ENCODE assay signal across 1 cellular context in the genomic region with DNA sequence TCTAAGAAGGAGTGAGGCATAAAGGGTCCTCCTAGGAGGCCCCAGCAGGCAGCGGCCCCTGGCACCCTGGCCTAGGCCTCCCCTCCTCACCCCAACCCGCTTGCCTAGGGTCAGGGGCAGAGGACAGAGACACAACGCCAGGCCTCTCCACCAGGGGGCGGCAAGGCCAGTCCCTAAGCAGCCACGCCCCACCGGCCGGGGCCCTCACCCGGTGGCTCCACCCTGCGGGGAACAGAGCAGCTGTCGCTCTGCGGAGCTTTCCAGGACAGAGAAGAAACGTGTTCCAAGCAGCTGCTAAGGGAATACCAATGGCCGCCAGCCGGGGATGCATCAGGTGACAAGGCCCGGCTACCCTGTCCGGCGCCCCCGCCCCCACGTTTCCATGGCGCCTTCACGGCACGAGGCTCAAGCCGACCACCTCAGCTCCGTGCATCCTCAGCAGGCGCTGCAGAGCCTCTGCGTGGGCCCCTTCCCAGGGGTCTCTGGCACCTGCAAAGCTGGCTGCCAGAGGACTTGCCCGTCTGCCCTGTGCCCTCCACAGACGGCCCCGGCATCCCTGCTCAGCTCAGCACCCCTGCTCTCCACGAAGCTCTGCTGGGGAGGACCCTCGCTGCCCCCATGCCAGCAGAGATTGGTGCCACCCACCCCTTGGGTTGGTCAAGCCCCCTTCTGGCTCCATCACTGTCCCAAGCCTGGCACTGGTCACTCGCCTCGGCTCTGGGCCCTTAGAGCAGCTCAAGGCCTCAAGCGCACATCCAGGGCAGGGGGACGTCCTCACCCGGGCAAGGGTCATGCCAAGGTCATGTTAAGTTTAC.
TF ChIP-seq lines count a peak whose summit lies in the region.

No MANE protein-coding gene starts in this region.

TF ChIP-seq in HepG2, 621 proteins besides CTCF, POLR2A, EP300 and RAD21 (continued from another document and continues in another):
- TF ChIP-seq, protein P1, sequence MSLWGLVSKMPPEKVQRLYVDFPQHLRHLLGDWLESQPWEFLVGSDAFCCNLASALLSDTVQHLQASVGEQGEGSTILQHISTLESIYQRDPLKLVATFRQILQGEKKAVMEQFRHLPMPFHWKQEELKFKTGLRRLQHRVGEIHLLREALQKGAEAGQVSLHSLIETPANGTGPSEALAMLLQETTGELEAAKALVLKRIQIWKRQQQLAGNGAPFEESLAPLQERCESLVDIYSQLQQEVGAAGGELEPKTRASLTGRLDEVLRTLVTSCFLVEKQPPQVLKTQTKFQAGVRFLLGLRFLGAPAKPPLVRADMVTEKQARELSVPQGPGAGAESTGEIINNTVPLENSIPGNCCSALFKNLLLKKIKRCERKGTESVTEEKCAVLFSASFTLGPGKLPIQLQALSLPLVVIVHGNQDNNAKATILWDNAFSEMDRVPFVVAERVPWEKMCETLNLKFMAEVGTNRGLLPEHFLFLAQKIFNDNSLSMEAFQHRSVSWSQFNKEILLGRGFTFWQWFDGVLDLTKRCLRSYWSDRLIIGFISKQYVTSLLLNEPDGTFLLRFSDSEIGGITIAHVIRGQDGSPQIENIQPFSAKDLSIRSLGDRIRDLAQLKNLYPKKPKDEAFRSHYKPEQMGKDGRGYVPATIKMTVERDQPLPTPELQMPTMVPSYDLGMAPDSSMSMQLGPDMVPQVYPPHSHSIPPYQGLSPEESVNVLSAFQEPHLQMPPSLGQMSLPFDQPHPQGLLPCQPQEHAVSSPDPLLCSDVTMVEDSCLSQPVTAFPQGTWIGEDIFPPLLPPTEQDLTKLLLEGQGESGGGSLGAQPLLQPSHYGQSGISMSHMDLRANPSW (CRISPR knock-in tag; IDR thresholded peaks at IDR 0.05; ENCODE audit: borderline replicate concordance) = no peak
- TF ChIP-seq ZNF253 (CRISPR knock-in tag; IDR thresholded peaks at IDR 0.05; ENCODE audit: borderline replicate concordance) = no peak
- TF ChIP-seq TIGD3 (CRISPR knock-in tag; IDR thresholded peaks at IDR 0.05; ENCODE audit: borderline replicate concordance) = no peak
- TF ChIP-seq EED (CRISPR knock-in tag; IDR thresholded peaks at IDR 0.05) = no peak
- TF ChIP-seq SRY (CRISPR knock-in tag; IDR thresholded peaks at IDR 0.05) = no peak
- TF ChIP-seq ZSCAN29 (CRISPR knock-in tag; conservative IDR thresholded peaks at IDR 0.05) = no peak
- TF ChIP-seq MYC (CRISPR knock-in tag; IDR thresholded peaks at IDR 0.05; ENCODE audit: borderline replicate concordance) = peak; percentile 80; the same call in 1 of the 2 replicates
- TF ChIP-seq HNRNPUL1 (IDR thresholded peaks at IDR 0.05; ENCODE audit: low read depth, low read length) = no peak
- TF ChIP-seq ATF5 (CRISPR knock-in tag; IDR thresholded peaks at IDR 0.05; ENCODE audit: low read depth) = no peak
- peak; percentile 77 for TF ChIP-seq HOXA3 (CRISPR knock-in tag; IDR thresholded peaks at IDR 0.05)
- no peak for TF ChIP-seq SMAD1 (CRISPR knock-in tag; IDR thresholded peaks at IDR 0.05; ENCODE audit: borderline replicate concordance, low read depth)
- TF ChIP-seq ZBTB3 (CRISPR knock-in tag; IDR thresholded peaks at IDR 0.05; ENCODE audit: borderline replicate concordance, low read depth) = no peak
- no peak for TF ChIP-seq REXO4 (CRISPR knock-in tag; IDR thresholded peaks at IDR 0.05; ENCODE audit: borderline replicate concordance)
- TF ChIP-seq, protein P2, sequence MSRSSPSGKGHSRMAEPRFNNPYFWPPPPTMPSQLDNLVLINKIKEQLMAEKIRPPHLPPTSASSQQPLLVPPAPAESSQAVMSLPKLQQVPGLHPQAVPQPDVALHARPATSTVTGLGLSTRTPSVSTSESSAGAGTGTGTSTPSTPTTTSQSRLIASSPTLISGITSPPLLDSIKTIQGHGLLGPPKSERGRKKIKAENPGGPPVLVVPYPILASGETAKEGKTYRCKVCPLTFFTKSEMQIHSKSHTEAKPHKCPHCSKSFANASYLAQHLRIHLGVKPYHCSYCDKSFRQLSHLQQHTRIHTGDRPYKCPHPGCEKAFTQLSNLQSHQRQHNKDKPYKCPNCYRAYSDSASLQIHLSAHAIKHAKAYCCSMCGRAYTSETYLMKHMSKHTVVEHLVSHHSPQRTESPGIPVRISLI (CRISPR knock-in tag; IDR thresholded peaks at IDR 0.05; ENCODE audit: borderline replicate concordance) = no peak; the same call in 1 of the 2 replicates
- TF ChIP-seq ZNF430 (CRISPR knock-in tag; IDR thresholded peaks at IDR 0.05) = no peak
- TF ChIP-seq ZNF577 (CRISPR knock-in tag; IDR thresholded peaks at IDR 0.05; ENCODE audit: borderline replicate concordance, low read depth) = no peak
- TF ChIP-seq ZNF598 (CRISPR knock-in tag; IDR thresholded peaks at IDR 0.05; ENCODE audit: borderline replicate concordance) = peak; percentile 46; the same call in 1 of the 2 replicates
- no peak for TF ChIP-seq ZNF607 (CRISPR knock-in tag; IDR thresholded peaks at IDR 0.05; ENCODE audit: borderline replicate concordance)
- TF ChIP-seq, protein P3, sequence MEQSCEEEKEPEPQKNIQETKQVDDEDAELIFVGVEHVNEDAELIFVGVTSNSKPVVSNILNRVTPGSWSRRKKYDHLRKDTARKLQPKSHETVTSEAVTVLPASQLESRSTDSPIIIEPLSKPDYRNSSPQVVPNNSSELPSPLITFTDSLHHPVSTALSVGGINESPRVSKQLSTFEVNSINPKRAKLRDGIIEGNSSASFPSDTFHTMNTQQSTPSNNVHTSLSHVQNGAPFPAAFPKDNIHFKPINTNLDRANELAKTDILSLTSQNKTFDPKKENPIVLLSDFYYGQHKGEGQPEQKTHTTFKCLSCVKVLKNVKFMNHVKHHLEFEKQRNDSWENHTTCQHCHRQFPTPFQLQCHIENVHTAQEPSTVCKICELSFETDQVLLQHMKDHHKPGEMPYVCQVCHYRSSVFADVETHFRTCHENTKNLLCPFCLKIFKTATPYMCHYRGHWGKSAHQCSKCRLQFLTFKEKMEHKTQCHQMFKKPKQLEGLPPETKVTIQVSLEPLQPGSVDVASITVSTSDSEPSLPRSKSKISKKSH (CRISPR knock-in tag; IDR thresholded peaks at IDR 0.05; ENCODE audit: borderline replicate concordance) = no peak
- no peak for TF ChIP-seq GTF3A (CRISPR knock-in tag; conservative IDR thresholded peaks at IDR 0.05)
- TF ChIP-seq FOXA3 (CRISPR knock-in tag; IDR thresholded peaks at IDR 0.05) = peak; percentile 48
- TF ChIP-seq EEA1 (CRISPR knock-in tag; IDR thresholded peaks at IDR 0.05; ENCODE audit: borderline replicate concordance) = no peak
- TF ChIP-seq ZNF672 (CRISPR knock-in tag; IDR thresholded peaks at IDR 0.05) = no peak
- TF ChIP-seq ZNF687 (CRISPR knock-in tag; IDR thresholded peaks at IDR 0.05) = peak; percentile 86
- no peak for TF ChIP-seq ZC3H13 (CRISPR knock-in tag; IDR thresholded peaks at IDR 0.05)
- no peak for TF ChIP-seq MEIS2 (CRISPR knock-in tag; IDR thresholded peaks at IDR 0.05)
- TF ChIP-seq ZMYM2 (CRISPR knock-in tag; IDR thresholded peaks at IDR 0.05) = no peak
- peak; percentile 24; the same call in 1 of the 2 replicates for TF ChIP-seq KDM5B (CRISPR knock-in tag; IDR thresholded peaks at IDR 0.05; ENCODE audit: borderline replicate concordance)
- TF ChIP-seq, protein P4, sequence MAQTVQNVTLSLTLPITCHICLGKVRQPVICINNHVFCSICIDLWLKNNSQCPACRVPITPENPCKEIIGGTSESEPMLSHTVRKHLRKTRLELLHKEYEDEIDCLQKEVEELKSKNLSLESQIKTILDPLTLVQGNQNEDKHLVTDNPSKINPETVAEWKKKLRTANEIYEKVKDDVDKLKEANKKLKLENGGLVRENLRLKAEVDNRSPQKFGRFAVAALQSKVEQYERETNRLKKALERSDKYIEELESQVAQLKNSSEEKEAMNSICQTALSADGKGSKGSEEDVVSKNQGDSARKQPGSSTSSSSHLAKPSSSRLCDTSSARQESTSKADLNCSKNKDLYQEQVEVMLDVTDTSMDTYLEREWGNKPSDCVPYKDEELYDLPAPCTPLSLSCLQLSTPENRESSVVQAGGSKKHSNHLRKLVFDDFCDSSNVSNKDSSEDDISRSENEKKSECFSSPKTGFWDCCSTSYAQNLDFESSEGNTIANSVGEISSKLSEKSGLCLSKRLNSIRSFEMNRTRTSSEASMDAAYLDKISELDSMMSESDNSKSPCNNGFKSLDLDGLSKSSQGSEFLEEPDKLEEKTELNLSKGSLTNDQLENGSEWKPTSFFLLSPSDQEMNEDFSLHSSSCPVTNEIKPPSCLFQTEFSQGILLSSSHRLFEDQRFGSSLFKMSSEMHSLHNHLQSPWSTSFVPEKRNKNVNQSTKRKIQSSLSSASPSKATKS (CRISPR knock-in tag; IDR thresholded peaks at IDR 0.05) = no peak
- TF ChIP-seq, protein P5, sequence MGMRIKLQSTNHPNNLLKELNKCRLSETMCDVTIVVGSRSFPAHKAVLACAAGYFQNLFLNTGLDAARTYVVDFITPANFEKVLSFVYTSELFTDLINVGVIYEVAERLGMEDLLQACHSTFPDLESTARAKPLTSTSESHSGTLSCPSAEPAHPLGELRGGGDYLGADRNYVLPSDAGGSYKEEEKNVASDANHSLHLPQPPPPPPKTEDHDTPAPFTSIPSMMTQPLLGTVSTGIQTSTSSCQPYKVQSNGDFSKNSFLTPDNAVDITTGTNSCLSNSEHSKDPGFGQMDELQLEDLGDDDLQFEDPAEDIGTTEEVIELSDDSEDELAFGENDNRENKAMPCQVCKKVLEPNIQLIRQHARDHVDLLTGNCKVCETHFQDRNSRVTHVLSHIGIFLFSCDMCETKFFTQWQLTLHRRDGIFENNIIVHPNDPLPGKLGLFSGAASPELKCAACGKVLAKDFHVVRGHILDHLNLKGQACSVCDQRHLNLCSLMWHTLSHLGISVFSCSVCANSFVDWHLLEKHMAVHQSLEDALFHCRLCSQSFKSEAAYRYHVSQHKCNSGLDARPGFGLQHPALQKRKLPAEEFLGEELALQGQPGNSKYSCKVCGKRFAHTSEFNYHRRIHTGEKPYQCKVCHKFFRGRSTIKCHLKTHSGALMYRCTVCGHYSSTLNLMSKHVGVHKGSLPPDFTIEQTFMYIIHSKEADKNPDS (CRISPR knock-in tag; IDR thresholded peaks at IDR 0.05) = no peak
- TF ChIP-seq ZNF468 (CRISPR knock-in tag; IDR thresholded peaks at IDR 0.05) = no peak
- TF ChIP-seq ZNF333 (CRISPR knock-in tag; IDR thresholded peaks at IDR 0.05; ENCODE audit: borderline replicate concordance) = no peak
- TF ChIP-seq, protein P6, sequence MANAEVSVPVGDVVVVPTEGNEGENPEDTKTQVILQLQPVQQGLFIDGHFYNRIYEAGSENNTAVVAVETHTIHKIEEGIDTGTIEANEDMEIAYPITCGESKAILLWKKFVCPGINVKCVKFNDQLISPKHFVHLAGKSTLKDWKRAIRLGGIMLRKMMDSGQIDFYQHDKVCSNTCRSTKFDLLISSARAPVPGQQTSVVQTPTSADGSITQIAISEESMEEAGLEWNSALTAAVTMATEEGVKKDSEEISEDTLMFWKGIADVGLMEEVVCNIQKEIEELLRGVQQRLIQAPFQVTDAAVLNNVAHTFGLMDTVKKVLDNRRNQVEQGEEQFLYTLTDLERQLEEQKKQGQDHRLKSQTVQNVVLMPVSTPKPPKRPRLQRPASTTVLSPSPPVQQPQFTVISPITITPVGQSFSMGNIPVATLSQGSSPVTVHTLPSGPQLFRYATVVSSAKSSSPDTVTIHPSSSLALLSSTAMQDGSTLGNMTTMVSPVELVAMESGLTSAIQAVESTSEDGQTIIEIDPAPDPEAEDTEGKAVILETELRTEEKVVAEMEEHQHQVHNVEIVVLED (CRISPR knock-in tag; IDR thresholded peaks at IDR 0.05; ENCODE audit: borderline replicate concordance) = peak; percentile 54; the same call in 1 of the 2 replicates
- TF ChIP-seq ZNF746 (CRISPR knock-in tag; IDR thresholded peaks at IDR 0.05) = no peak
- TF ChIP-seq ZNF350 (CRISPR knock-in tag; IDR thresholded peaks at IDR 0.05; ENCODE audit: borderline replicate concordance, low read depth) = peak; percentile 54
- no peak for TF ChIP-seq ZNF790 (CRISPR knock-in tag; IDR thresholded peaks at IDR 0.05; ENCODE audit: borderline replicate concordance)
- peak; percentile 46; the same call in 1 of the 2 replicates for TF ChIP-seq TBX2 (CRISPR knock-in tag; IDR thresholded peaks at IDR 0.05; ENCODE audit: borderline replicate concordance)
- no peak for TF ChIP-seq ZNF292 (CRISPR knock-in tag; IDR thresholded peaks at IDR 0.05; ENCODE audit: borderline replicate concordance, low read depth)
- no peak for TF ChIP-seq PHF20 (CRISPR knock-in tag; IDR thresholded peaks at IDR 0.05)
- TF ChIP-seq SOX13 (IDR thresholded peaks at IDR 0.05) = no peak
- TF ChIP-seq SOX13 (CRISPR knock-in tag; conservative IDR thresholded peaks at IDR 0.05 in 1 of 2, IDR thresholded peaks at IDR 0.05 in 1 of 2) = peak in 1 of 2 experiments; percentile 32; a peak in 1 of 4 replicates
